ENCODE assay signal across 18 cellular contexts in the genomic region with DNA sequence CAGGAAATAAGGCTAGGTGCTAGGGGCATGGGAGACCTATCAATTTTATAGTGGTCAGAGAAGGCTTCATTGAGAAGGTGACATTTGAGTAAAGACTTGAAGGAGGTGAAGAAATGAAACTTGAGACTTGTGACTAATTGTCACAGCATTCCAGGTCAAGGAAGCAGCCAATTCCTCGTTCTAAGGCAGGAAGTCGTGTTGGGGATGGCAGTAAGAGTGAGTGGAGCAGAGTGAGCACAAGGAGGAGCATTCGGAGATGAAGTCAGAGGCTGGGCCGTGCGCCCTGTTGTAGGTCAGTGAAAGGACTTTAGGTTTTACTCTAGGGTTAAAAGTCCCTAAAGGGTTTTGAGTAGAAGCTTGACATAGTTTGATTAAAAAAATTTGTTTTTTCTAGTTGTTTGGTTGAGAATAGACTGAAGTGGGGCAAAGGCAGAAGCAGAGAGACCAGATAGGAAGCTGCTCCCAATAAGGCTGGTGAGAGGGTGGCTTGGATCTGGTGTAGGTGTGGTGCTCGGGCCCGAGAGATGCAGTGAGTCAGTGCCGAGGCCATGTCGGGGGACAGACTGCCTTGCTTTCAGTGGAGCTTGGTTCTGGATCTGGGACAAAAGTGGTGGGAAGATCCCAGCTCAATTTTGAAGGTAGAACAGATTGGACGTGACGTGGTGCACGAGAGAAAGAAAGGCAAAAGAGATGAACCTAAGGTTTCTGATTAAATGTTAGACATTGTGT. TPM values are rescaled to one million over a fixed set of nuclear protein-coding genes. Genes with fewer than 3 reads are reported as not detected.
DNase-seq lines count a peak whose midpoint lies in the region; ATAC-seq, FAIRE-seq and TF ChIP-seq lines count a peak whose summit lies in the region.
"Had no signal": no experiment of that assay in that cellular context is flagged by ENCODE, and none has a peak within 500 bp of the region (broad histone marks: within the 10 kb centered on the region; RNA-seq: fewer than 3 reads in every experiment).

No MANE protein-coding gene starts in this region.

- ATAC-seq in stimulated activated naive B cell treated with anti-CD40 and anti-IgM and Interleukin-4, amounts not matched to agents 10 μg/mL and 1 μg/mL and 100 μg/mL, for 72 hours (replicated peaks), result no peak
- ATAC-seq in Right ventricle myocardium superior (ENCODE audit: poor library complexity), result no peak
- ATAC-seq: body of pancreas had no signal

- H3K4me3 Mint-ChIP-seq in stimulated activated naive B cell treated with anti-CD40 and anti-IgM and Interleukin-4, amounts not matched to agents 10 μg/mL and 1 μg/mL and 100 μg/mL, for 72 hours, result no peak overlapping the region

- H3K36me3 Mint-ChIP-seq in stimulated activated naive B cell treated with anti-CD40 and anti-IgM and Interleukin-4, amounts not matched to agents 10 μg/mL and 1 μg/mL and 100 μg/mL, for 72 hours, result peaks cover 9 to 17% of the 10 kb centered on the region in 2 donors

- H3K27ac ChIP-seq in testis, result no peak overlapping the region
- H3K27ac ChIP-seq: body of pancreas, neutrophil had no signal

- no peaks in the 10 kb centered on the region for H3K27me3 ChIP-seq in testis
- H3K27me3 ChIP-seq: body of pancreas, neutrophil had no signal

- FAIRE-seq in H54 (lab: Jason Lieb, UNC), result no peak
- FAIRE-seq: GM12891, H1 had no signal

- H3K4me1 Mint-ChIP-seq in stimulated activated naive B cell treated with anti-CD40 and anti-IgM and Interleukin-4, amounts not matched to agents 10 μg/mL and 1 μg/mL and 100 μg/mL, for 72 hours, result peaks cover 13 to 35% of the 10 kb centered on the region in 2 donors

- intact Hi-C loops in testis (cut with DNase I; ENCODE audit: low total_unique reads), result loop anchor here (10.0 kb wide), 1 partner anchor 132 kb away; no protein-coding TSS in a partner anchor
- intact Hi-C loops in Right ventricle myocardium superior (cut with DNase I), result loop anchor here (10.0 kb wide), 1 partner anchor 132 kb away; no protein-coding TSS in a partner anchor

- no peaks in the 10 kb centered on the region for H3K9me3 ChIP-seq in testis
- H3K9me3 ChIP-seq: body of pancreas, neutrophil had no signal

- 92% methylated on average over 12 of the region's 12 CpGs for WGBS in testis, 2 donors

- H3K36me3 ChIP-seq in testis (ENCODE audit: low read depth, missing control alignments), result no peaks in the 10 kb centered on the region
- H3K36me3 ChIP-seq: neutrophil had no signal

- no peak overlapping the region for H3K27ac Mint-ChIP-seq in stimulated activated naive B cell treated with anti-CD40 and anti-IgM and Interleukin-4, amounts not matched to agents 10 μg/mL and 1 μg/mL and 100 μg/mL, for 72 hours
- H3K27ac Mint-ChIP-seq: activated T-helper 2 cell treated with anti-CD3 and anti-CD28 coated beads, Interferon-gamma antibody, Interleukin-2, Interleukin-4, amounts not matched to agents 10 μg/mL and 5 μg/mL and 100 μg/mL, durations not matched to agents 14 hours and 24 hours and 36 hours; type B pancreatic cell had no signal

- H3K27me3 Mint-ChIP-seq in stimulated activated naive B cell treated with anti-CD40 and anti-IgM and Interleukin-4, amounts not matched to agents 10 μg/mL and 1 μg/mL and 100 μg/mL, for 72 hours, result no peaks in the 10 kb centered on the region
- H3K27me3 Mint-ChIP-seq: IgD-negative memory B cell, type B pancreatic cell had no signal

- H3K4me3 ChIP-seq in testis, result no peak overlapping the region
- H3K4me3 ChIP-seq: body of pancreas had no signal

- DNase-seq in 8988T (peak; percentile 24), H54 (ENCODE audit: insufficient read length, low spot score) (peak; percentile 12), SW 1271 (lab: John Stamatoyannopoulos, UW) (peak; percentile 51 to 86), glomerular visceral epithelial cell (ENCODE audit: extremely low spot score) (peak; percentile 16), testis (no peak), Right ventricle myocardium superior (no peak), HuH-7 (ENCODE audit: low spot score) (no peak)
- no peak for DNase-seq in stimulated activated naive B cell treated with anti-CD40 and anti-IgM and Interleukin-4, amounts not matched to agents 10 μg/mL and 1 μg/mL and 100 μg/mL, for 72 hours
- DNase-seq: body of pancreas, NCI-H187 treated with DMSO at 0.1 percent for 48 hours had no signal

- H3K9me3 Mint-ChIP-seq in stimulated activated naive B cell treated with anti-CD40 and anti-IgM and Interleukin-4, amounts not matched to agents 10 μg/mL and 1 μg/mL and 100 μg/mL, for 72 hours, result no peaks in the 10 kb centered on the region
- H3K9me3 Mint-ChIP-seq: activated T-helper 2 cell treated with anti-CD3 and anti-CD28 coated beads, Interferon-gamma antibody, Interleukin-2, Interleukin-4, amounts not matched to agents 10 μg/mL and 5 μg/mL and 100 μg/mL, durations not matched to agents 14 hours and 24 hours and 36 hours; IgD-negative memory B cell; type B pancreatic cell had no signal

- TF ChIP-seq POLR2A in H54 (IDR thresholded peaks at IDR 0.05; ENCODE audit: low read depth, low read length), result no peak
- no peak for TF ChIP-seq POLR2A in testis (IDR thresholded peaks at IDR 0.05)

- peaks cover 9% of the 10 kb centered on the region for H3K4me1 ChIP-seq in testis

- TF ChIP-seq CTCF in testis (IDR thresholded peaks at IDR 0.05), result no peak

RNA-seq across cellular contexts. Expression of gene RSPH3, which starts 2.6 kb away (rescaled TPM):
- total RNA-seq in testis, result 10 to 100 TPM; 15.7 to 23.6 TPM
- polyA plus RNA-seq in testis (ENCODE audit: insufficient read depth, low read depth, low replicate concordance), result 41.9 TPM
- 9.5 TPM for total RNA-seq in Right ventricle myocardium superior

RNA-seq across cellular contexts. Expression of gene TAGAP, which starts 42.2 kb away (rescaled TPM):
- 1 to 10 TPM; 1.1 to 4.5 TPM for total RNA-seq in testis
- 4.9 TPM for polyA plus RNA-seq in testis (ENCODE audit: insufficient read depth, low read depth, low replicate concordance)
- total RNA-seq in Right ventricle myocardium superior, result 1.1 TPM
- total RNA-seq: H1, lung microvascular endothelial cell had no signal
- polyA plus RNA-seq: AG04450, H1 had no signal

Comparison
In these comparisons a context has a peak if more than half of its experiments do, and no peak if none do; other contexts are left out.
1. DNase-seq: peak in 8988T (single experiment), H54 (single experiment), SW 1271 (2 of 2) and glomerular visceral epithelial cell (single experiment); none in testis (single experiment), stimulated activated naive B cell treated with anti-CD40 and anti-IgM and Interleukin-4, amounts not matched to agents 10 μg/mL and 1 μg/mL and 100 μg/mL, for 72 hours (single experiment), Right ventricle myocardium superior (single experiment) and HuH-7 (single experiment).